Comparison of ENCODE assay signal across 8 cellular contexts in genomic region chr3:43105224-43105596, GRCh38. TPM values are rescaled to one million over a fixed set of nuclear protein-coding genes. Genes with fewer than 3 reads are reported as not detected.
DNase-seq lines count a peak whose midpoint lies in the region; ATAC-seq and TF ChIP-seq lines count a peak whose summit lies in the region.

No MANE protein-coding gene starts in this region.

- CTCF ChIA-PET in SK-N-SH (lab: Yijun Ruan, JAX), result interaction anchor here (0.9 to 1.9 kb wide), 4 partner anchors 15 to 144 kb away, joined by 3 to 5 read pairs (median 3); no protein-coding TSS in a partner anchor

- peaks cover 0 to 17% of the 10 kb centered on the region in 2 experiments; a peak in 1 of 4 replicates for H3K4me1 ChIP-seq in SK-N-SH (ENCODE audit: control insufficient read depth in 1 of 2, insufficient read depth in 2 of 2, low read depth in 1 of 2, low read length in 1 of 2)
- H3K4me1 ChIP-seq in ectodermal cell (ENCODE audit: control insufficient read depth, insufficient read depth, low read length), result peaks cover 6% of the 10 kb centered on the region
- peaks cover 16% of the 10 kb centered on the region for H3K4me1 ChIP-seq in vagina

- peak in 1 of 2 donors; percentile 10 for ATAC-seq in natural killer cell treated with Interleukin-12 subunit alpha and Interleukin-12 subunit beta and Interleukin-15 and Interleukin-18, amount 100 ng/mL, for 72 hours
- no peak for ATAC-seq in HG03039 (IDR thresholded peaks at IDR 0.05; ENCODE audit: unreplicated experiment)
- ATAC-seq in GM21825 (IDR thresholded peaks at IDR 0.05; ENCODE audit: unreplicated experiment), result no peak

- H3K4me2 ChIP-seq in SK-N-SH, result peak overlapping the region; percentile 76

- no peaks in the 10 kb centered on the region for H4K20me1 ChIP-seq in SK-N-SH (ENCODE audit: insufficient read depth)

- H3K27me3 ChIP-seq in SK-N-SH (ENCODE audit: insufficient read depth) (no peaks in the 10 kb centered on the region), ectodermal cell (ENCODE audit: control insufficient read depth, insufficient read depth, low read length, poor library complexity, severe bottlenecking) (peaks cover 19% of the 10 kb centered on the region), vagina (no peaks in the 10 kb centered on the region)

- TF ChIP-seq CTCF in CD14-positive monocyte (IDR thresholded peaks at IDR 0.05), result no peak
- no peak for TF ChIP-seq CTCF in SK-N-SH (IDR thresholded peaks at IDR 0.05)
- no peak for TF ChIP-seq CTCF in vagina (IDR thresholded peaks at IDR 0.05)

- H3K27ac Mint-ChIP-seq in CD14-positive monocyte, result peak overlapping the region in 1 of 7 donors; percentile 7
- no peak overlapping the region for H3K27ac Mint-ChIP-seq in natural killer cell treated with Interleukin-12 subunit alpha and Interleukin-12 subunit beta and Interleukin-15 and Interleukin-18, amount 100 ng/mL, for 72 hours

- TF ChIP-seq RAD21 in SK-N-SH (IDR thresholded peaks at IDR 0.05; ENCODE audit: low read length), result no peak

- no peaks in the 10 kb centered on the region for H3K36me3 Mint-ChIP-seq in CD14-positive monocyte
- no peaks in the 10 kb centered on the region for H3K36me3 Mint-ChIP-seq in natural killer cell treated with Interleukin-12 subunit alpha and Interleukin-12 subunit beta and Interleukin-15 and Interleukin-18, amount 100 ng/mL, for 72 hours

- peaks cover 15% of the 10 kb centered on the region for H3K4me1 Mint-ChIP-seq in CD14-positive monocyte
- peaks cover 9 to 12% of the 10 kb centered on the region in 2 donors for H3K4me1 Mint-ChIP-seq in natural killer cell treated with Interleukin-12 subunit alpha and Interleukin-12 subunit beta and Interleukin-15 and Interleukin-18, amount 100 ng/mL, for 72 hours (ENCODE audit: low read depth in 2 of 2)

- H3K9me3 Mint-ChIP-seq in CD14-positive monocyte, result peaks cover 0 to 2% (median 0%) of the 10 kb centered on the region in 7 donors
- H3K9me3 Mint-ChIP-seq in natural killer cell treated with Interleukin-12 subunit alpha and Interleukin-12 subunit beta and Interleukin-15 and Interleukin-18, amount 100 ng/mL, for 72 hours, result no peaks in the 10 kb centered on the region

- H3K4me3 ChIP-seq in SK-N-SH (ENCODE audit: low read depth in 2 of 2, low read length in 1 of 2) (peak overlapping the region; percentile 60 to 84), ectodermal cell (ENCODE audit: insufficient read depth, low read depth, low read length) (peak overlapping the region; percentile 85), vagina (peak overlapping the region; percentile 75 to 90)

- 5% methylated on average over 7 of the region's 19 CpGs for WGBS in SK-N-SH (ENCODE audit: low lambda C conversion rate)
- WGBS in ectodermal cell, 2 experiments, result 26 to 32% methylated on average over 17 to 19 of the region's 19 CpGs

- no peaks in the 10 kb centered on the region for H3K9me3 ChIP-seq in SK-N-SH
- no peaks in the 10 kb centered on the region for H3K9me3 ChIP-seq in ectodermal cell (ENCODE audit: control insufficient read depth, low read length)
- no peaks in the 10 kb centered on the region for H3K9me3 ChIP-seq in vagina

- H3K9ac ChIP-seq in SK-N-SH, result no peak overlapping the region

- H3K4me3 Mint-ChIP-seq in CD14-positive monocyte, result peak overlapping the region; percentile 78 to 83
- H3K4me3 Mint-ChIP-seq in natural killer cell treated with Interleukin-12 subunit alpha and Interleukin-12 subunit beta and Interleukin-15 and Interleukin-18, amount 100 ng/mL, for 72 hours, result peak overlapping the region; percentile 66

- H3K27me3 Mint-ChIP-seq in CD14-positive monocyte (ENCODE audit: low read depth in 3 of 3), result peaks cover 4 to 22% (median 14%) of the 10 kb centered on the region in 3 donors
- peaks cover 0 to 2% of the 10 kb centered on the region in 2 donors for H3K27me3 Mint-ChIP-seq in natural killer cell treated with Interleukin-12 subunit alpha and Interleukin-12 subunit beta and Interleukin-15 and Interleukin-18, amount 100 ng/mL, for 72 hours

- no peak for TF ChIP-seq POLR2A in vagina (IDR thresholded peaks at IDR 0.05)

- intact Hi-C loops in CD14-positive monocyte (cut with micrococcal nuclease), result no loop called here
- intact Hi-C loops in vagina (cut with DNase I), result no loop called here

- TF ChIP-seq EP300 in SK-N-SH (IDR thresholded peaks at IDR 0.05; ENCODE audit: borderline replicate concordance in 1 of 2, low read depth in 1 of 2, low read length in 1 of 2), result no peak

- no peaks in the 10 kb centered on the region for H3F3A ChIP-seq in SK-N-SH (replicated peaks; ENCODE audit: insufficient read depth)

- DNase-seq in CD14-positive monocyte (ENCODE audit: low spot score), result no peak
- DNase-seq in SK-N-SH, result no peak
- DNase-seq in natural killer cell treated with Interleukin-12 subunit alpha and Interleukin-12 subunit beta and Interleukin-15 and Interleukin-18, amount 100 ng/mL, for 72 hours (ENCODE audit: low spot score), result no peak
- DNase-seq in vagina (ENCODE audit: extremely low spot score in 2 of 2), result no peak
- DNase-seq in EL, result no peak

- POLR2A ChIA-PET in SK-N-SH (lab: Yijun Ruan, JAX), result no interaction called here

- H3K9me2 ChIP-seq in SK-N-SH, result no peaks in the 10 kb centered on the region

- no peak overlapping the region for H3K27ac ChIP-seq in SK-N-SH (ENCODE audit: low read depth in 2 of 2, low read length in 1 of 2)
- no peak overlapping the region for H3K27ac ChIP-seq in ectodermal cell (ENCODE audit: insufficient read depth, low read depth, low read length, poor library complexity, severe bottlenecking)
- peak overlapping the region; percentile 52 for H3K27ac ChIP-seq in vagina

- H3K36me3 ChIP-seq in SK-N-SH (replicated peaks in 1 of 2; ENCODE audit: control insufficient read depth in 1 of 2, insufficient read depth in 2 of 2, low read length in 1 of 2) (no peaks in the 10 kb centered on the region), ectodermal cell (ENCODE audit: control insufficient read depth, insufficient read depth, low read length) (no peaks in the 10 kb centered on the region), vagina (no peaks in the 10 kb centered on the region)

- peaks cover 5% of the 10 kb centered on the region; the same call in 1 of the 2 replicates for H3K79me2 ChIP-seq in SK-N-SH (ENCODE audit: insufficient read depth)

- H2AFZ ChIP-seq in SK-N-SH (ENCODE audit: low read depth), result 0 out of 2 replicates have a peak overlapping the region, but pooled peaks have one; percentile 43

TF ChIP-seq in SK-N-SH, 30 proteins besides CTCF, POLR2A, EP300 and RAD21 (continues in another document):
- no peak for TF ChIP-seq PBX3 (IDR thresholded peaks at IDR 0.05)
- no peak for TF ChIP-seq CHD2 (IDR thresholded peaks at IDR 0.05; ENCODE audit: low read length, partially characterized antibody)
- no peak for TF ChIP-seq MXI1 (IDR thresholded peaks at IDR 0.05; ENCODE audit: low read depth, low read length)
- TF ChIP-seq SMC3 (IDR thresholded peaks at IDR 0.05; ENCODE audit: low read depth, low read length), result no peak
- TF ChIP-seq MAX (IDR thresholded peaks at IDR 0.05; ENCODE audit: low read depth), result no peak
- no peak for TF ChIP-seq MEF2A (IDR thresholded peaks at IDR 0.05; ENCODE audit: borderline replicate concordance, low read depth)
- no peak for TF ChIP-seq TCF12 (IDR thresholded peaks at IDR 0.05)
- TF ChIP-seq USF2 (IDR thresholded peaks at IDR 0.05; ENCODE audit: borderline replicate concordance, low read depth, low read length), result no peak
- TF ChIP-seq YY1 (IDR thresholded peaks at IDR 0.05; ENCODE audit: low read depth), result no peak
- no peak for TF ChIP-seq POLR2AphosphoS5 (IDR thresholded peaks at IDR 0.05; ENCODE audit: low read depth, low read length)
- TF ChIP-seq TEAD4 (IDR thresholded peaks at IDR 0.05; ENCODE audit: borderline replicate concordance, insufficient read depth), result no peak
- TF ChIP-seq TAF1 (IDR thresholded peaks at IDR 0.05; ENCODE audit: borderline replicate concordance, low read depth, low read length), result no peak
- TF ChIP-seq GATA2 (CRISPR knock-in tag; IDR thresholded peaks at IDR 0.05), result no peak
- no peak for TF ChIP-seq GABPA (IDR thresholded peaks at IDR 0.05; ENCODE audit: low read depth)
- no peak for TF ChIP-seq FOXJ3 (CRISPR knock-in tag; IDR thresholded peaks at IDR 0.05)
- TF ChIP-seq JUND (IDR thresholded peaks at IDR 0.05), result no peak
- no peak for TF ChIP-seq RXRA (IDR thresholded peaks at IDR 0.05; ENCODE audit: borderline replicate concordance, low read depth)
- TF ChIP-seq FOXM1 (IDR thresholded peaks at IDR 0.05; ENCODE audit: low read depth), result no peak

RNA-seq across cellular contexts. Expression of gene POMGNT2, which starts 0.7 kb away (rescaled TPM):
- polyA plus RNA-seq in CD14-positive monocyte, result 1 to 10 TPM; 4.3 to 4.4 TPM
- polyA plus RNA-seq in SK-N-SH (2012; rRNA removed), result 18.5 and 20.6 TPM in 2 replicates
- 9.4 and 16.1 TPM in 2 replicates for polyA plus RNA-seq in SK-N-SH (2012; cell fraction: cytosol; rRNA removed)
- polyA plus RNA-seq in SK-N-SH (2012; cell fraction: nucleus; rRNA removed), result 10.9 and 11.5 TPM in 2 replicates
- 26.2 TPM for polyA plus RNA-seq in ectodermal cell (2013, experiment 1 of 4)
- polyA plus RNA-seq in ectodermal cell (2013, experiment 2 of 4), result 24.1 TPM
- polyA plus RNA-seq in ectodermal cell (2013, experiment 3 of 4), result 19.8 TPM
- 21.6 TPM for polyA plus RNA-seq in ectodermal cell (2013, experiment 4 of 4)
- 1 to 10 TPM; 6.2 to 7.4 TPM for total RNA-seq in natural killer cell treated with Interleukin-12 subunit alpha and Interleukin-12 subunit beta and Interleukin-15 and Interleukin-18, amount 100 ng/mL, for 72 hours
- total RNA-seq in vagina, result 26.8 TPM
